In genomic region chr9:27865031-27865438, GRCh38 we compare ENCODE assay signal across 14 cellular contexts.
A peak's percentile ranks its signal among the peaks of the same experiment; 100 is the strongest.
DNase-seq lines count a peak whose midpoint lies in the region; ATAC-seq, FAIRE-seq and TF ChIP-seq lines count a peak whose summit lies in the region.
"Had no signal": no experiment of that assay in that cellular context is flagged by ENCODE, and none has a peak within 500 bp of the region (broad histone marks: within the 10 kb centered on the region; RNA-seq: fewer than 3 reads in every experiment).

No MANE protein-coding gene starts in this region.

- TF ChIP-seq CTCF in liver (IDR thresholded peaks at IDR 0.05; ENCODE audit: low read depth, low read length, missing input control) (no peak), HepG2 (CRISPR knock-in tag; IDR thresholded peaks at IDR 0.05) (no peak), kidney (IDR thresholded peaks at IDR 0.05; ENCODE audit: borderline replicate concordance, extremely low read depth, insufficient read depth) (no peak)

- H3K9ac ChIP-seq in liver (ENCODE audit: low read depth in 1 of 2, low read length in 2 of 2) (no peak overlapping the region), HepG2 (ENCODE audit: insufficient read depth, low read depth, low read length) (no peak overlapping the region), kidney (ENCODE audit: low read length in 2 of 2) (no peak overlapping the region)

- H3K4me2 ChIP-seq in HepG2 (ENCODE audit: low read depth, low read length), result no peak overlapping the region

- TF ChIP-seq RAD21 in liver (IDR thresholded peaks at IDR 0.05), result peak in 1 of 2 donors; percentile 31
- TF ChIP-seq RAD21 in HepG2 (CRISPR knock-in tag; IDR thresholded peaks at IDR 0.05), result no peak

- H3K4me3 ChIP-seq in liver (ENCODE audit: low read depth in 1 of 3, low read length in 3 of 3), result no peak overlapping the region
- H3K4me3 ChIP-seq in HepG2 (replicated peaks in 1 of 3; ENCODE audit: insufficient read depth in 1 of 3, low read depth in 2 of 3, low read length in 3 of 3), result no peak overlapping the region
- peak overlapping the region; percentile 12 to 31 for H3K4me3 ChIP-seq in kidney (ENCODE audit: low read length in 2 of 2)

- DNase-seq in HepG2 (ENCODE audit: low spot score), result no peak
- peak; percentile 18 for DNase-seq in SHP77 treated with DMSO at 0.1 percent for 48 hours (lab: John Stamatoyannopoulos, UW)
- DNase-seq in kidney, result no peak
- no peak for DNase-seq in activated CD4-positive, CD25-positive, alpha-beta regulatory T cell (lab: John Stamatoyannopoulos, UW)
- no peak for DNase-seq in NCI-H128 (lab: John Stamatoyannopoulos, UW; ENCODE audit: unreplicated experiment)
- DNase-seq in cerebellar nuclear complex (lab: John Stamatoyannopoulos, UW), result no peak
- DNase-seq in NCI-H2171 treated with DMSO at 0.1 percent for 48 hours (lab: John Stamatoyannopoulos, UW), result no peak
- DNase-seq: activated naive CD4-positive, alpha-beta T cell treated with anti-CD3 and anti-CD28 coated beads, Interleukin-2, amount 10 ng/mL, durations not matched to agents 7 days and 5 days; GDM1; hypothalamus; naive B cell; stimulated activated naive CD4-positive, alpha-beta T cell; T-cell had no signal

- ATAC-seq in HepG2, result no peak
- ATAC-seq: T-cell had no signal

- intact Hi-C loops in HepG2 (cut with micrococcal nuclease; ENCODE audit: unreplicated experiment) (no loop called here), kidney (cut with DNase I) (no loop called here)

- no peaks in the 10 kb centered on the region for H3K36me3 ChIP-seq in liver (ENCODE audit: control insufficient read depth in 4 of 4, insufficient read depth in 3 of 4, low read depth in 1 of 4, low read length in 3 of 4)
- no peaks in the 10 kb centered on the region for H3K36me3 ChIP-seq in HepG2 (replicated peaks in 1 of 2; ENCODE audit: control insufficient read depth in 1 of 2, insufficient read depth in 2 of 2, low read length in 2 of 2)
- no peaks in the 10 kb centered on the region for H3K36me3 ChIP-seq in kidney (ENCODE audit: control insufficient read depth in 1 of 2, insufficient read depth in 2 of 2, low read length in 2 of 2)

- H3K27ac ChIP-seq in liver (ENCODE audit: low read depth in 1 of 2, low read length in 2 of 2) (peak overlapping the region in 1 of 2 donors; percentile 43), HepG2 (ENCODE audit: extremely low read length, insufficient read depth, low read length) (no peak overlapping the region), kidney (ENCODE audit: low read depth in 2 of 2, low read length in 2 of 2) (peak overlapping the region; percentile 17 to 56)

- WGBS in liver, result 5% methylated on average over 4 of the region's 4 CpGs
- 3% methylated on average over 4 of the region's 4 CpGs for WGBS in HepG2 (ENCODE audit: low lambda C conversion rate)

- H3K27me3 ChIP-seq in liver (ENCODE audit: control insufficient read depth in 4 of 4, insufficient read depth in 4 of 4, low read length in 3 of 4), result no peaks in the 10 kb centered on the region
- H3K27me3 ChIP-seq in HepG2 (ENCODE audit: control insufficient read depth in 1 of 2, insufficient read depth in 2 of 2, low read length in 2 of 2), result no peaks in the 10 kb centered on the region

- CTCF ChIA-PET in HepG2 (lab: Yijun Ruan, JAX; ENCODE audit: low intra/inter-chr PET ratio, low total read pairs), result no interaction called here

- TF ChIP-seq POLR2A in HepG2 (IDR thresholded peaks at IDR 0.05; ENCODE audit: insufficient read depth in 1 of 2, low read depth in 2 of 2, low read length in 2 of 2), result no peak

- H3K9me3 ChIP-seq in liver (ENCODE audit: control insufficient read depth in 4 of 4, low read length in 3 of 4), result no peaks in the 10 kb centered on the region
- no peaks in the 10 kb centered on the region for H3K9me3 ChIP-seq in HepG2 (ENCODE audit: low read length)
- H3K9me3 ChIP-seq in kidney (ENCODE audit: control insufficient read depth in 1 of 2, low read length in 2 of 2), result no peaks in the 10 kb centered on the region

- H2AFZ ChIP-seq in HepG2 (ENCODE audit: low read length), result no peak overlapping the region

- FAIRE-seq in HepG2 (lab: Jason Lieb, UNC) (no peak), kidney (lab: Jason Lieb, UNC) (peak; percentile 80)

- BruUV-seq in HepG2 (replicated peaks; lab: Mats Ljungman, UMichigan), result no TSS peak

- peaks cover 0 to 9% (median 0%) of the 10 kb centered on the region in 4 donors for H3K4me1 ChIP-seq in liver (ENCODE audit: control insufficient read depth in 4 of 4, insufficient read depth in 4 of 4, low read length in 3 of 4)
- peaks cover 1% of the 10 kb centered on the region; the same call in 1 of the 2 replicates for H3K4me1 ChIP-seq in HepG2 (ENCODE audit: insufficient read depth, low read length)
- peaks cover 2 to 9% of the 10 kb centered on the region in 2 donors for H3K4me1 ChIP-seq in kidney (ENCODE audit: control insufficient read depth in 1 of 2, insufficient read depth in 1 of 2, low read depth in 1 of 2, low read length in 2 of 2)

- H4K20me1 ChIP-seq in HepG2 (ENCODE audit: insufficient read depth, low read length), result no peaks in the 10 kb centered on the region

- H3K79me2 ChIP-seq in HepG2 (ENCODE audit: insufficient read depth, low read length), result no peaks in the 10 kb centered on the region

- POLR2A ChIA-PET in HepG2 (lab: Yijun Ruan, JAX), result no interaction called here

- TF ChIP-seq EP300 in HepG2 (IDR thresholded peaks at IDR 0.05; ENCODE audit: low read depth in 2 of 2, low read length in 2 of 2), result no peak
- TF ChIP-seq EP300 in HepG2 (CRISPR knock-in tag; IDR thresholded peaks at IDR 0.05; ENCODE audit: borderline replicate concordance), result no peak

- in situ Hi-C loops in HepG2 (cut with HindIII; ENCODE audit: extremely low pct_ligation_motif_present, low pct_unique_long_range_greater_than_20kb), result no loop called here

TF ChIP-seq in liver, 16 proteins besides CTCF, POLR2A, EP300 and RAD21 (continues in another document):
- no peak for TF ChIP-seq REST (IDR thresholded peaks at IDR 0.05)
- peak; percentile 22 for TF ChIP-seq HNF4G (IDR thresholded peaks at IDR 0.05)
- peak; percentile 51 for TF ChIP-seq YY1 (IDR thresholded peaks at IDR 0.05)
- peak in 1 of 2 donors; percentile 23 for TF ChIP-seq JUND (IDR thresholded peaks at IDR 0.05)
- no peak for TF ChIP-seq ATF3 (IDR thresholded peaks at IDR 0.05)

TF ChIP-seq in HepG2, 621 proteins besides CTCF, POLR2A, EP300 and RAD21:
- no peak for TF ChIP-seq ZKSCAN1 (IDR thresholded peaks at IDR 0.05; ENCODE audit: low read length)
- TF ChIP-seq ZNF678 (CRISPR knock-in tag; IDR thresholded peaks at IDR 0.05), result no peak
- no peak for TF ChIP-seq ELF1 (CRISPR knock-in tag; IDR thresholded peaks at IDR 0.05)
- no peak for TF ChIP-seq GPBP1L1 (CRISPR knock-in tag; IDR thresholded peaks at IDR 0.05)

Comparison
In these comparisons a context has a peak if more than half of its experiments do, and no peak if none do; other contexts are left out.
1. H3K4me3 ChIP-seq: peak in kidney (2 of 2); none in liver (0 of 3) and HepG2 (0 of 3).